In the genomic region with DNA sequence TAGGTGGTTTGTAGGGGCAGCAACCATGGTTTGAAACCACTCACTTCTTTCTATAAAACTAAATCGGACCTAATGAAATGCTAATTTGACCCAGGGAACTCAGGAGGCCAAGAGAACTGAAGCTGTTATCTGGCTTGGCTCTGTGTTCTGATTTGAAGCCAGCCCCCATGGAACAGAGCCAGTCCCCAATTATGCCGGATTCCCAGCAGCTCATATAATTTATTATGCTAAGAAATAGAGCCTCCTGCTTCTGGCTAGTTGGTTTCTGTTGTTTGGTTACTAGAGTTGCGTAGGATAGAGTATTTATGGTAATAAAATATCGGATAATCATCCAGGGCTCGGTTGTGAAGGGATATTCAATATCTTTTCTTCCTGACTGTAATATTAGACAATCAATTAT, we compare ENCODE assay signal across 18 cellular contexts.
DNase-seq lines count a peak whose midpoint lies in the region; ATAC-seq and TF ChIP-seq lines count a peak whose summit lies in the region.
"Had no signal": no experiment of that assay in that cellular context is flagged by ENCODE, and none has a peak within 500 bp of the region (broad histone marks: within the 10 kb centered on the region; RNA-seq: fewer than 3 reads in every experiment).

No MANE protein-coding gene starts in this region.

- TF ChIP-seq CTCF in mesothelial cell of epicardium (IDR thresholded peaks at IDR 0.05; ENCODE audit: unreplicated experiment): no peak

- H3K4me3 Mint-ChIP-seq in mesothelial cell of epicardium: no peak overlapping the region
- H3K4me3 Mint-ChIP-seq: activated T-cell treated with anti-CD3 and anti-CD28 coated beads, Interleukin-2, amount 50 U/mL, for 24 hours; stimulated activated naive CD8-positive, alpha-beta T cell treated with anti-CD3 and anti-CD28 coated beads, Interleukin-15, amount 100 ng/mL, for 72 hours had no signal

- DNase-seq in D341Med (ENCODE audit: low spot score) (peak; percentile 43), NCI-H2196 (lab: John Stamatoyannopoulos, UW; ENCODE audit: unreplicated experiment) (peak; percentile 71), cerebellar cortex (ENCODE audit: low spot score) (peak; percentile 68), mesothelial cell of epicardium (ENCODE audit: low spot score in 2 of 2, unreplicated experiment in 2 of 2) (peak in 1 of 2 experiments; percentile 55), AG08396 (ENCODE audit: low spot score) (no peak), GDM1 (lab: John Stamatoyannopoulos, UW) (no peak)
- DNase-seq: activated CD4-positive, alpha-beta T cell treated with anti-CD3 and anti-CD28 coated beads, Interleukin-2, amount 50 U/mL, for 1 hour; activated T-cell treated with anti-CD3 and anti-CD28 coated beads, Interleukin-2, amount 50 U/mL, for 24 hours; dermis blood vessel endothelial cell; DMS153; mesendoderm; NCI-H1436; NCI-H748 treated with DMSO at 0.1 percent for 48 hours; occipital lobe; stimulated activated naive CD8-positive, alpha-beta T cell treated with anti-CD3 and anti-CD28 coated beads, Interleukin-15, amount 100 ng/mL, for 72 hours had no signal

- H3K9me3 Mint-ChIP-seq in mesothelial cell of epicardium: no peaks in the 10 kb centered on the region
- H3K9me3 Mint-ChIP-seq: activated T-cell treated with anti-CD3 and anti-CD28 coated beads, Interleukin-2, amount 50 U/mL, for 24 hours; stimulated activated naive CD8-positive, alpha-beta T cell treated with anti-CD3 and anti-CD28 coated beads, Interleukin-15, amount 100 ng/mL, for 72 hours had no signal

- H3K36me3 Mint-ChIP-seq in mesothelial cell of epicardium: no peaks in the 10 kb centered on the region

- ATAC-seq in GM18511 (IDR thresholded peaks at IDR 0.05; ENCODE audit: unreplicated experiment) (no peak), HG03095 (IDR thresholded peaks at IDR 0.05; ENCODE audit: unreplicated experiment) (no peak)
- ATAC-seq: K562; stimulated activated naive CD8-positive, alpha-beta T cell treated with anti-CD3 and anti-CD28 coated beads, Interleukin-15, amount 100 ng/mL, for 72 hours had no signal

- H3K27ac Mint-ChIP-seq in mesothelial cell of epicardium: peak overlapping the region; percentile 30
- H3K27ac Mint-ChIP-seq: activated T-cell treated with anti-CD3 and anti-CD28 coated beads, Interleukin-2, amount 50 U/mL, for 24 hours had no signal

- peaks cover 76% of the 10 kb centered on the region for H3K4me1 Mint-ChIP-seq in mesothelial cell of epicardium
- H3K4me1 Mint-ChIP-seq: stimulated activated naive CD8-positive, alpha-beta T cell treated with anti-CD3 and anti-CD28 coated beads, Interleukin-15, amount 100 ng/mL, for 72 hours had no signal

- H3K27me3 Mint-ChIP-seq in mesothelial cell of epicardium (ENCODE audit: low read depth): no peaks in the 10 kb centered on the region

Comparison
In these comparisons a context has a peak if more than half of its experiments do, and no peak if none do; other contexts are left out.
1. DNase-seq: peak in D341Med (single experiment), NCI-H2196 (single experiment) and cerebellar cortex (single experiment); none in AG08396 (single experiment) and GDM1 (single experiment).